8 cellular contexts compared by ENCODE assay signal in genomic region chr1:24735619-24736375, GRCh38. TPM values are rescaled to one million over a fixed set of nuclear protein-coding genes. Genes with fewer than 3 reads are reported as not detected.
A peak's percentile ranks its signal among the peaks of the same experiment; 100 is the strongest.
DNase-seq lines count a peak whose midpoint lies in the region; ATAC-seq and TF ChIP-seq lines count a peak whose summit lies in the region.

No MANE protein-coding gene starts in this region.

- no peak overlapping the region for H3K4me3 ChIP-seq in IMR-90 (ENCODE audit: insufficient read depth, low read depth, low read length)
- H3K4me3 ChIP-seq in WERI-Rb-1 (ENCODE audit: low read depth, low read length): peak overlapping the region; percentile 26
- peak overlapping the region; percentile 11 for H3K4me3 ChIP-seq in suprapubic skin

- in situ Hi-C loops in IMR-90 (cut with MboI; ENCODE audit: low sequenced_read_pairs): loop anchor here (5.0 kb wide), 1 partner anchor 43 kb away; no protein-coding TSS in a partner anchor

- no peaks in the 10 kb centered on the region for H3K9me3 ChIP-seq in IMR-90 (ENCODE audit: control insufficient read depth, insufficient read depth, low read length)
- H3K9me3 ChIP-seq in WERI-Rb-1 (ENCODE audit: severe bottlenecking): no peaks in the 10 kb centered on the region
- H3K9me3 ChIP-seq in suprapubic skin: no peaks in the 10 kb centered on the region

- H3K9me1 ChIP-seq in IMR-90 (ENCODE audit: insufficient read depth, low read length): peaks cover 14% of the 10 kb centered on the region

- no peak for TF ChIP-seq RAD21 in IMR-90 (IDR thresholded peaks at IDR 0.05; ENCODE audit: low read length)

- H3K36me3 ChIP-seq in IMR-90 (ENCODE audit: control insufficient read depth, insufficient read depth, low read length): no peaks in the 10 kb centered on the region
- no peaks in the 10 kb centered on the region for H3K36me3 ChIP-seq in WERI-Rb-1
- H3K36me3 ChIP-seq in suprapubic skin: no peaks in the 10 kb centered on the region

- H4K5ac ChIP-seq in IMR-90 (ENCODE audit: low read depth, low read length): peak overlapping the region; percentile 50

- ATAC-seq in IMR-90 (ENCODE audit: low read depth): peak; percentile 84
- ATAC-seq in stimulated activated effector memory CD8-positive, alpha-beta T cell treated with anti-CD3 and anti-CD28 coated beads, Interleukin-12 subunit alpha, Interleukin-12 subunit beta, amount 100 ng/mL, for 72 hours: no peak
- no peak for ATAC-seq in HG03196 (IDR thresholded peaks at IDR 0.05; ENCODE audit: unreplicated experiment)

- BruUV-seq in IMR-90 (replicated peaks; lab: Mats Ljungman, UMichigan): no TSS peak

- H2BK5ac ChIP-seq in IMR-90 (ENCODE audit: low read depth, low read length, poor library complexity, severe bottlenecking): peak overlapping the region; percentile 75

- H3K23ac ChIP-seq in IMR-90 (ENCODE audit: low read depth, low read length): peak overlapping the region; percentile 76

- peak overlapping the region; percentile 92 for H3K4ac ChIP-seq in IMR-90 (ENCODE audit: low read depth, low read length)

- POLR2A ChIA-PET in IMR-90 (lab: Charles Lee; ENCODE audit: unreplicated experiment): no interaction called here

- peak overlapping the region; percentile 93 for H2AFZ ChIP-seq in IMR-90 (replicated peaks; ENCODE audit: low read length, poor library complexity)

- no peak overlapping the region for H3K27ac Mint-ChIP-seq in stimulated activated effector memory CD8-positive, alpha-beta T cell treated with anti-CD3 and anti-CD28 coated beads, Interleukin-12 subunit alpha, Interleukin-12 subunit beta, amount 100 ng/mL, for 72 hours
- H3K27ac Mint-ChIP-seq in activated naive CD4-positive, alpha-beta T cell treated with anti-CD3 and anti-CD28 coated beads, Interleukin-2, amount 10 ng/mL, durations not matched to agents 7 days and 5 days: no peak overlapping the region

- H2BK20ac ChIP-seq in IMR-90 (ENCODE audit: low read depth, low read length): peak overlapping the region; percentile 87

- H3K4me2 ChIP-seq in IMR-90 (ENCODE audit: low read depth, low read length): peak overlapping the region; percentile 58

- TF ChIP-seq CTCF in IMR-90 (conservative IDR thresholded peaks at IDR 0.05; ENCODE audit: low read depth, low read length) (no peak), WERI-Rb-1 (IDR thresholded peaks at IDR 0.05; ENCODE audit: low read depth, low read length) (no peak), suprapubic skin (IDR thresholded peaks at IDR 0.05) (no peak)

- H3K18ac ChIP-seq in IMR-90 (ENCODE audit: low read depth, low read length): peak overlapping the region; percentile 70

- H3K56ac ChIP-seq in IMR-90 (ENCODE audit: extremely low read depth, insufficient read depth, low read length): peak overlapping the region; percentile 72

- H3K4me3 Mint-ChIP-seq in stimulated activated effector memory CD8-positive, alpha-beta T cell treated with anti-CD3 and anti-CD28 coated beads, Interleukin-12 subunit alpha, Interleukin-12 subunit beta, amount 100 ng/mL, for 72 hours: no peak overlapping the region
- no peak overlapping the region for H3K4me3 Mint-ChIP-seq in activated naive CD4-positive, alpha-beta T cell treated with anti-CD3 and anti-CD28 coated beads, Interleukin-2, amount 10 ng/mL, durations not matched to agents 7 days and 5 days

- H3K79me1 ChIP-seq in IMR-90 (ENCODE audit: low read depth in 1 of 2, low read length in 2 of 2): peaks cover 0 to 9% of the 10 kb centered on the region in 2 experiments; a peak in 2 of 4 replicates

- H3K27me3 ChIP-seq in IMR-90 (ENCODE audit: control insufficient read depth, insufficient read depth, low read length) (no peaks in the 10 kb centered on the region), WERI-Rb-1 (ENCODE audit: insufficient read depth, low read depth, severe bottlenecking) (no peaks in the 10 kb centered on the region), suprapubic skin (no peaks in the 10 kb centered on the region)

- H3K4me1 ChIP-seq in IMR-90 (ENCODE audit: control insufficient read depth, insufficient read depth, low read length) (peaks cover 15% of the 10 kb centered on the region), suprapubic skin (peaks cover 22% of the 10 kb centered on the region)

- no peaks in the 10 kb centered on the region for H3K9me3 Mint-ChIP-seq in stimulated activated effector memory CD8-positive, alpha-beta T cell treated with anti-CD3 and anti-CD28 coated beads, Interleukin-12 subunit alpha, Interleukin-12 subunit beta, amount 100 ng/mL, for 72 hours
- H3K9me3 Mint-ChIP-seq in activated naive CD4-positive, alpha-beta T cell treated with anti-CD3 and anti-CD28 coated beads, Interleukin-2, amount 10 ng/mL, durations not matched to agents 7 days and 5 days: no peaks in the 10 kb centered on the region

- H3K27ac ChIP-seq in IMR-90 (ENCODE audit: insufficient read depth, low read length) (peak overlapping the region; percentile 86), WERI-Rb-1 (peak overlapping the region; percentile 85), suprapubic skin (peak overlapping the region; percentile 52)

- DNase-seq in IMR-90: peak; percentile 52
- peak; percentile 87 for DNase-seq in WERI-Rb-1
- DNase-seq in islet precursor cell: peak; percentile 79
- DNase-seq in suprapubic skin (ENCODE audit: low spot score in 2 of 2): peak in 1 of 2 donors; percentile 51
- DNase-seq in stimulated activated effector memory CD8-positive, alpha-beta T cell treated with anti-CD3 and anti-CD28 coated beads, Interleukin-12 subunit alpha, Interleukin-12 subunit beta, amount 100 ng/mL, for 72 hours (ENCODE audit: low spot score in 2 of 2): no peak
- DNase-seq in activated CD8-positive, alpha-beta memory T cell treated with anti-CD3 and anti-CD28 coated beads for 24 hours: no peak
- no peak for DNase-seq in activated naive CD4-positive, alpha-beta T cell treated with anti-CD3 and anti-CD28 coated beads, Interleukin-2, amount 10 ng/mL, durations not matched to agents 7 days and 5 days

- 4% methylated on average over 3 of the region's 13 CpGs; no CpG with 5 or more reads in 1 of the 2 experiments for WGBS in IMR-90 (ENCODE audit: extremely low coverage in 2 of 2, insufficient read length in 1 of 2), 2 experiments
- WGBS in suprapubic skin: 27% methylated on average over 13 of the region's 13 CpGs

- H4K91ac ChIP-seq in IMR-90 (ENCODE audit: insufficient read depth, low read depth, low read length): peak overlapping the region; percentile 76

- H4K20me1 ChIP-seq in IMR-90 (ENCODE audit: insufficient read depth, low read length): no peaks in the 10 kb centered on the region

- no peaks in the 10 kb centered on the region for H3K36me3 Mint-ChIP-seq in stimulated activated effector memory CD8-positive, alpha-beta T cell treated with anti-CD3 and anti-CD28 coated beads, Interleukin-12 subunit alpha, Interleukin-12 subunit beta, amount 100 ng/mL, for 72 hours
- no peaks in the 10 kb centered on the region for H3K36me3 Mint-ChIP-seq in activated naive CD4-positive, alpha-beta T cell treated with anti-CD3 and anti-CD28 coated beads, Interleukin-2, amount 10 ng/mL, durations not matched to agents 7 days and 5 days

- H2BK15ac ChIP-seq in IMR-90 (ENCODE audit: low read depth, low read length): peak overlapping the region; percentile 82; the same call in 2 of the 3 replicates

- peak overlapping the region; percentile 70 for H2AK9ac ChIP-seq in IMR-90 (replicated peaks; ENCODE audit: low read depth, low read length, poor library complexity)

- no peak for TF ChIP-seq EP300 in suprapubic skin (IDR thresholded peaks at IDR 0.05)

- CTCF ChIA-PET in IMR-90 (lab: Yijun Ruan, JAX): interaction anchor here (0.5 to 0.8 kb wide), 2 partner anchors 322 to 345 kb away, joined by 3 read pairs; no protein-coding TSS in a partner anchor
- CTCF ChIA-PET in activated naive CD4-positive, alpha-beta T cell treated with anti-CD3 and anti-CD28 coated beads, Interleukin-2, amount 10 ng/mL, durations not matched to agents 7 days and 5 days (lab: Charles Lee): no interaction called here

- H4K8ac ChIP-seq in IMR-90 (ENCODE audit: low read depth in 2 of 2, low read length in 2 of 2): peak overlapping the region; percentile 58 to 88; a peak in 3 of 4 replicates

- peak overlapping the region; percentile 60 for H2AK5ac ChIP-seq in IMR-90 (ENCODE audit: low read depth, low read length)

- intact Hi-C loops in IMR-90 (cut with micrococcal nuclease): no loop called here

- no peaks in the 10 kb centered on the region for H3K4me1 Mint-ChIP-seq in stimulated activated effector memory CD8-positive, alpha-beta T cell treated with anti-CD3 and anti-CD28 coated beads, Interleukin-12 subunit alpha, Interleukin-12 subunit beta, amount 100 ng/mL, for 72 hours
- peaks cover 7% of the 10 kb centered on the region for H3K4me1 Mint-ChIP-seq in activated naive CD4-positive, alpha-beta T cell treated with anti-CD3 and anti-CD28 coated beads, Interleukin-2, amount 10 ng/mL, durations not matched to agents 7 days and 5 days

- H2BK120ac ChIP-seq in IMR-90 (ENCODE audit: low read depth, low read length): peak overlapping the region; percentile 86

- H3K14ac ChIP-seq in IMR-90 (replicated peaks; ENCODE audit: low read depth, low read length): peak overlapping the region; percentile 75; the same call in 1 of the 2 replicates

- TF ChIP-seq POLR2A in IMR-90 (IDR thresholded peaks at IDR 0.05; ENCODE audit: low read depth, low read length) (no peak), suprapubic skin (IDR thresholded peaks at IDR 0.05) (no peak)

- H3K27me3 Mint-ChIP-seq in activated naive CD4-positive, alpha-beta T cell treated with anti-CD3 and anti-CD28 coated beads, Interleukin-2, amount 10 ng/mL, durations not matched to agents 7 days and 5 days: peaks cover 11% of the 10 kb centered on the region

- H3K9ac ChIP-seq in IMR-90 (ENCODE audit: low read depth, low read length): peak overlapping the region; percentile 42; the same call in 1 of the 2 replicates

- dilution Hi-C loops in IMR-90 (cut with HindIII; ENCODE audit: low sequenced_read_pairs, unreplicated experiment): no loop called here

TF ChIP-seq in IMR-90, 13 proteins besides CTCF, POLR2A, EP300 and RAD21:
- TF ChIP-seq BHLHE40 (IDR thresholded peaks at IDR 0.05; ENCODE audit: low read depth, low read length): no peak; the same call in none of the 2 replicates
- no peak for TF ChIP-seq CHD1 (IDR thresholded peaks at IDR 0.05; ENCODE audit: low read depth, low read length)
- TF ChIP-seq RFX5 (IDR thresholded peaks at IDR 0.05; ENCODE audit: low read depth, low read length): no peak
- no peak for TF ChIP-seq CEBPB (IDR thresholded peaks at IDR 0.05; ENCODE audit: low read depth, low read length)
- no peak for TF ChIP-seq MXI1 (IDR thresholded peaks at IDR 0.05; ENCODE audit: borderline replicate concordance, low read depth, low read length)
- no peak for TF ChIP-seq RCOR1 (IDR thresholded peaks at IDR 0.05; ENCODE audit: insufficient replicate concordance, low read length)
- no peak for TF ChIP-seq MAZ (IDR thresholded peaks at IDR 0.05; ENCODE audit: borderline replicate concordance, low read depth, low read length)

RNA-seq across cellular contexts. Expression of gene CLIC4, which starts 9.4 kb away (rescaled TPM):
- 392 and 524 TPM in 2 replicates for total RNA-seq in IMR-90 (2012; rRNA removed)
- polyA plus RNA-seq in IMR-90 (2012; rRNA removed): 194 and 242 TPM in 2 replicates
- polyA plus RNA-seq in IMR-90 (2012; cell fraction: cytosol; rRNA removed): 181 and 264 TPM in 2 replicates
- polyA plus RNA-seq in IMR-90 (2012; cell fraction: nucleus; rRNA removed; ENCODE audit: low replicate concordance): 149 and 183 TPM in 2 replicates
- 10 to 100 TPM; 50.1 to 76.3 (median 71.4) TPM for total RNA-seq in suprapubic skin

Comparison
In these comparisons a context has a peak if more than half of its experiments do, and no peak if none do; other contexts are left out.
1. DNase-seq: peak in IMR-90 (single experiment), WERI-Rb-1 (single experiment) and islet precursor cell (single experiment); none in stimulated activated effector memory CD8-positive, alpha-beta T cell treated with anti-CD3 and anti-CD28 coated beads, Interleukin-12 subunit alpha, Interleukin-12 subunit beta, amount 100 ng/mL, for 72 hours (0 of 2), activated CD8-positive, alpha-beta memory T cell treated with anti-CD3 and anti-CD28 coated beads for 24 hours (single experiment) and activated naive CD4-positive, alpha-beta T cell treated with anti-CD3 and anti-CD28 coated beads, Interleukin-2, amount 10 ng/mL, durations not matched to agents 7 days and 5 days (single experiment).
2. Peak in every context shown above with its lines, with median percentiles within 50 percentile points of each other: H3K27ac ChIP-seq.